20 cellular contexts compared by ENCODE assay signal in genomic region chr2:58925676-58926081, GRCh38.
DNase-seq lines count a peak whose midpoint lies in the region; ATAC-seq lines count a peak whose summit lies in the region.
"Had no signal": no experiment of that assay in that cellular context is flagged by ENCODE, and none has a peak within 500 bp of the region (broad histone marks: within the 10 kb centered on the region; RNA-seq: fewer than 3 reads in every experiment).

No MANE protein-coding gene starts in this region.

- DNase-seq in left cardiac atrium (peak; percentile 17), cardiac septum (ENCODE audit: low spot score) (no peak), astrocyte of the hippocampus (ENCODE audit: low read depth, low spot score) (peak; percentile 90), hippocampal formation (lab: John Stamatoyannopoulos, UW) (peak; percentile 10 to 23), superior temporal gyrus (ENCODE audit: extremely low spot score) (peak; percentile 56), T1000 (lab: John Stamatoyannopoulos, UW) (no peak)
- DNase-seq in activated CD4-positive, alpha-beta T cell treated with anti-CD3 and anti-CD28 coated beads, Interleukin-2, amount 50 U/mL, for 4 hours, result no peak
- DNase-seq: activated CD4-positive, alpha-beta T cell treated with anti-CD3 and anti-CD28 coated beads for 1 hour; activated CD8-positive, alpha-beta memory T cell treated with anti-CD3 and anti-CD28 coated beads, Interleukin-2, amount 10 ng/mL, durations not matched to agents 7 days and 5 days; activated gamma-delta T cell; body of pancreas; esophagus squamous epithelium; GOT3; naive B cell; NCI-H146; NCI-H2227 treated with DMSO at 0.1 percent for 48 hours; pancreas; SHP77 treated with DMSO at 0.1 percent for 48 hours; stimulated activated naive CD4-positive, alpha-beta T cell treated with Interleukin-2 at 50 U/mL for 16 hours had no signal

- intact Hi-C loops in left cardiac atrium (cut with DNase I) (no loop called here), cardiac septum (cut with DNase I) (no loop called here)

- ATAC-seq in left cardiac atrium (peak in 1 of 2 donors; percentile 71), GM21576 (IDR thresholded peaks at IDR 0.05; ENCODE audit: unreplicated experiment) (no peak)
- ATAC-seq: activated CD8-positive, alpha-beta memory T cell treated with anti-CD3 and anti-CD28 coated beads, Interleukin-2, amount 10 ng/mL, durations not matched to agents 7 days and 5 days; body of pancreas; pancreas had no signal

Comparison
In these comparisons a context has a peak if more than half of its experiments do, and no peak if none do; other contexts are left out.
1. DNase-seq: peak in left cardiac atrium (single experiment), astrocyte of the hippocampus (single experiment), hippocampal formation (2 of 2) and superior temporal gyrus (single experiment); none in cardiac septum (single experiment), T1000 (single experiment) and activated CD4-positive, alpha-beta T cell treated with anti-CD3 and anti-CD28 coated beads, Interleukin-2, amount 50 U/mL, for 4 hours (0 of 2).